In genomic region chr7:23598321-23598720, GRCh38 we compare ENCODE assay signal across 8 cellular contexts. TPM values are rescaled to one million over a fixed set of nuclear protein-coding genes. Genes with fewer than 3 reads are reported as not detected.
A peak's percentile ranks its signal among the peaks of the same experiment; 100 is the strongest.
DNase-seq lines count a peak whose midpoint lies in the region.

No MANE protein-coding gene starts in this region.

- H3K14ac ChIP-seq in neuronal stem cell (ENCODE audit: low read length), result no peak overlapping the region

- H3K4me3 ChIP-seq in ectodermal cell (ENCODE audit: insufficient read depth, low read depth, low read length), result peak overlapping the region; percentile 80
- H3K4me3 ChIP-seq in neuronal stem cell (ENCODE audit: low read length in 2 of 2), result peak overlapping the region; percentile 63 to 87

- H2BK12ac ChIP-seq in neuronal stem cell (ENCODE audit: low read length), result no peak overlapping the region

- no peak overlapping the region for H2BK5ac ChIP-seq in neuronal stem cell (ENCODE audit: low read length)

- H2BK15ac ChIP-seq in neuronal stem cell (ENCODE audit: low read length), result no peak overlapping the region

- peaks cover 14% of the 10 kb centered on the region for H3K27me3 ChIP-seq in ectodermal cell (ENCODE audit: control insufficient read depth, insufficient read depth, low read length, poor library complexity, severe bottlenecking)
- H3K27me3 ChIP-seq in neuronal stem cell (ENCODE audit: control insufficient read depth in 3 of 3, insufficient read depth in 3 of 3, low read depth in 1 of 3, low read length in 3 of 3), result peaks cover 0 to 13% (median 1%) of the 10 kb centered on the region in 3 experiments

- H3K36me3 ChIP-seq in ectodermal cell (ENCODE audit: control insufficient read depth, insufficient read depth, low read length), result no peaks in the 10 kb centered on the region
- H3K36me3 ChIP-seq in neuronal stem cell (replicated peaks in 1 of 2; ENCODE audit: control insufficient read depth in 2 of 2, insufficient read depth in 2 of 2, low read length in 2 of 2), result no peaks in the 10 kb centered on the region

- H3K9me3 ChIP-seq in ectodermal cell (ENCODE audit: control insufficient read depth, low read length) (no peaks in the 10 kb centered on the region), neuronal stem cell (replicated peaks in 1 of 2; ENCODE audit: control insufficient read depth in 2 of 2, insufficient read depth in 1 of 2, low read depth in 1 of 2, low read length in 2 of 2) (no peaks in the 10 kb centered on the region)

- WGBS in ectodermal cell, 2 experiments, result 62 to 76% methylated on average over 3 to 4 of the region's 4 CpGs
- no CpG with 5 or more reads among the region's 4 CpGs for WGBS in neuronal stem cell (ENCODE audit: extremely low coverage in 2 of 2, insufficient read length in 2 of 2, insufficient replicate concordance in 1 of 2), 2 donors

- no peak overlapping the region for H2AK5ac ChIP-seq in neuronal stem cell (ENCODE audit: low read depth, low read length)

- no peak overlapping the region for H3K23ac ChIP-seq in neuronal stem cell (ENCODE audit: low read depth, low read length, poor library complexity)

- H3K79me1 ChIP-seq in neuronal stem cell (ENCODE audit: low read depth, low read length), result no peaks in the 10 kb centered on the region

- no peak overlapping the region for H3K4ac ChIP-seq in neuronal stem cell (ENCODE audit: low read length)

- peak overlapping the region; percentile 59 for H3K4me2 ChIP-seq in neuronal stem cell (ENCODE audit: insufficient read depth, low read length, poor library complexity, severe bottlenecking)

- H4K91ac ChIP-seq in neuronal stem cell (ENCODE audit: low read depth, low read length, poor library complexity), result no peak overlapping the region

- H2BK120ac ChIP-seq in neuronal stem cell (ENCODE audit: low read depth, low read length), result no peak overlapping the region

- H3K27ac ChIP-seq in ectodermal cell (ENCODE audit: insufficient read depth, low read depth, low read length, poor library complexity, severe bottlenecking) (no peak overlapping the region), neuronal stem cell (replicated peaks; ENCODE audit: low read length) (no peak overlapping the region)

- H3K4me1 ChIP-seq in ectodermal cell (ENCODE audit: control insufficient read depth, insufficient read depth, low read length) (peaks cover 6% of the 10 kb centered on the region), neuronal stem cell (ENCODE audit: control insufficient read depth in 2 of 2, insufficient read depth in 1 of 2, low read depth in 1 of 2, low read length in 2 of 2) (peaks cover 3 to 8% of the 10 kb centered on the region in 2 donors)

- peak; percentile 31 for DNase-seq in DMS153 treated with DMSO at 0.1 percent for 48 hours (lab: John Stamatoyannopoulos, UW; ENCODE audit: unreplicated experiment)
- peak; percentile 7 for DNase-seq in NCI-H2107 (lab: John Stamatoyannopoulos, UW)
- DNase-seq in neuronal stem cell (ENCODE audit: low spot score), result no peak
- DNase-seq in OCI-M1 (lab: John Stamatoyannopoulos, UW), result no peak
- DNase-seq in NCI-H128 (lab: John Stamatoyannopoulos, UW; ENCODE audit: unreplicated experiment), result no peak
- no peak for DNase-seq in AG20443 (ENCODE audit: low spot score)
- no peak for DNase-seq in NCI-H2227 (lab: John Stamatoyannopoulos, UW; ENCODE audit: unreplicated experiment)

- no peak overlapping the region for H3K9ac ChIP-seq in neuronal stem cell (ENCODE audit: low read depth, low read length, poor library complexity)

- no peak overlapping the region for H4K8ac ChIP-seq in neuronal stem cell (ENCODE audit: low read depth, low read length)

- H2AFZ ChIP-seq in neuronal stem cell (ENCODE audit: low read length), result peak overlapping the region; percentile 100

- H3K18ac ChIP-seq in neuronal stem cell (ENCODE audit: low read length), result no peak overlapping the region

RNA-seq across cellular contexts. Expression of gene CCDC126, which starts 1.1 kb away (rescaled TPM):
- polyA plus RNA-seq in ectodermal cell (2013, experiment 1 of 4), result 6.6 TPM
- 7.4 TPM for polyA plus RNA-seq in ectodermal cell (2013, experiment 2 of 4)
- polyA plus RNA-seq in ectodermal cell (2013, experiment 3 of 4), result 6.4 TPM
- 7.7 TPM for polyA plus RNA-seq in ectodermal cell (2013, experiment 4 of 4)
- polyA plus RNA-seq in neuronal stem cell (2013, experiment 1 of 2), result 8.3 TPM
- polyA plus RNA-seq in neuronal stem cell (2013, experiment 2 of 2), result 7.8 TPM

Comparison
In these comparisons a context has a peak if more than half of its experiments do, and no peak if none do; other contexts are left out.
1. DNase-seq: peak in DMS153 treated with DMSO at 0.1 percent for 48 hours (single experiment) and NCI-H2107 (single experiment); none in neuronal stem cell (single experiment), OCI-M1 (single experiment), NCI-H128 (single experiment), AG20443 (single experiment) and NCI-H2227 (single experiment).